3 cellular contexts compared by ENCODE assay signal in genomic region chr12:69019910-69020309, GRCh38.
A peak's percentile ranks its signal among the peaks of the same experiment; 100 is the strongest.
TF ChIP-seq lines count a peak whose summit lies in the region.

No MANE protein-coding gene starts in this region.

TF ChIP-seq in A549, 52 proteins besides CTCF, POLR2A, EP300 and RAD21:
- TF ChIP-seq MAFK (IDR thresholded peaks at IDR 0.05; ENCODE audit: partially characterized antibody) (peak; percentile 90), RFX5 (IDR thresholded peaks at IDR 0.05) (no peak)

TF ChIP-seq in IMR-90, 13 proteins besides CTCF, POLR2A, EP300 and RAD21:
- TF ChIP-seq MAFK (IDR thresholded peaks at IDR 0.05; ENCODE audit: low read depth, low read length) (peak; percentile 88), FOS (IDR thresholded peaks at IDR 0.05; ENCODE audit: low read depth, low read length) (no peak), CHD1 (IDR thresholded peaks at IDR 0.05; ENCODE audit: low read depth, low read length) (no peak), CEBPB (IDR thresholded peaks at IDR 0.05; ENCODE audit: low read depth, low read length) (no peak)

TF ChIP-seq in H1, 55 proteins besides CTCF, POLR2A, EP300 and RAD21:
- TF ChIP-seq MAFK (IDR thresholded peaks at IDR 0.05; ENCODE audit: low read depth, low read length) (0 out of 2 replicates have a peak, but pooled peaks have one; percentile 6), CBX5 (IDR thresholded peaks at IDR 0.05; ENCODE audit: low read depth, low read length) (no peak)
